11 cellular contexts compared by ENCODE assay signal in the genomic region with DNA sequence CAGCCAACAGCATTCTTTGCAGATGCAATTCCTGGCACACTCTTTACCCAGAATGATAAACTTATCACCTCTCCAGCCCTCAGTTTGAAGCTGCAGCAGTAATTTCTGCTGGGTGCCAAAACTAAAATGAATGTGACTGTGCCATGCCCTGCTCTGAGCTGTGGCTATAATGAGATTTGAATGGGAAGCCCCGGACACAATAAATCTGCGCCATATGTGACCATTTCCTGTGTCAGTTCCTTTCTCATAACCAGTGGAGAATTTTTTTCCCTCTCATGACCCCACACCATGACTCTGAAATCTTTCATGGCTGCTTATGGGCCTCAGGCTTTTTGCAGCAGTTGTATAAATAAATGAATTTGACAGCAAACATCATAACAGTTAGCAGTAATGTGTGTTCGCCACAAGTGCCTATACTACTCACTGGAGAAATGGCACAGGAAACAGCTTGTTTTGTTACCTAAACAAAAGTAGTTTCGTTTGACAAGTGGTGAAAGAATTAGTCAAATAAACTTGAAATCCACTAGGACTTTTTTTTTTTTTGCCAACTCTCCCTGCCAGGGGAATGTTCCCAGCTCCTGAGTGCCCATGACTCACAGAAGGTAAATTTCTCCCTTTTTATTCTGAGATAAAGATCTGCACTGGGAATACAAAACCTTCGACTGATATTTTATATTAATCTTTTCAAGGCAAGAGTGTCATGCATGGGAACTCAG.
DNase-seq lines count a peak whose midpoint lies in the region; ATAC-seq and TF ChIP-seq lines count a peak whose summit lies in the region.
"Had no signal": no experiment of that assay in that cellular context is flagged by ENCODE, and none has a peak within 500 bp of the region (broad histone marks: within the 10 kb centered on the region; RNA-seq: fewer than 3 reads in every experiment).

No MANE protein-coding gene starts in this region.

- no peak overlapping the region for H3K4me3 Mint-ChIP-seq in CD14-positive monocyte
- H3K4me3 Mint-ChIP-seq: WTC11 had no signal

- peaks cover 0 to 2% (median 0%) of the 10 kb centered on the region in 7 donors for H3K9me3 Mint-ChIP-seq in CD14-positive monocyte
- H3K9me3 Mint-ChIP-seq: WTC11 had no signal

- DNase-seq in Daoy (ENCODE audit: low read depth) (peak; percentile 7), dedifferentiated amniotic fluid mesenchymal stem cell (ENCODE audit: extremely low spot score) (peak; percentile 14), CD14-positive monocyte (ENCODE audit: low spot score) (no peak), KG1 (lab: John Stamatoyannopoulos, UW) (no peak), NCI-H187 (lab: John Stamatoyannopoulos, UW) (no peak)
- DNase-seq: adrenal gland had no signal

- ATAC-seq in GM21367 (IDR thresholded peaks at IDR 0.05; ENCODE audit: unreplicated experiment) (peak; percentile 47), HG03196 (IDR thresholded peaks at IDR 0.05; ENCODE audit: unreplicated experiment) (peak; percentile 78), HG03520 (IDR thresholded peaks at IDR 0.05; ENCODE audit: unreplicated experiment) (no peak)
- ATAC-seq: HCT116, WTC11 had no signal

- no peaks in the 10 kb centered on the region for H3K4me1 Mint-ChIP-seq in CD14-positive monocyte

- no peaks in the 10 kb centered on the region for H3K36me3 Mint-ChIP-seq in CD14-positive monocyte
- H3K36me3 Mint-ChIP-seq: WTC11 had no signal

- no peak for TF ChIP-seq CTCF in CD14-positive monocyte (IDR thresholded peaks at IDR 0.05)

- intact Hi-C loops in CD14-positive monocyte (cut with micrococcal nuclease): no loop called here

- H3K27ac Mint-ChIP-seq in CD14-positive monocyte: no peak overlapping the region

- H3K27me3 Mint-ChIP-seq in CD14-positive monocyte (ENCODE audit: low read depth in 3 of 3): no peaks in the 10 kb centered on the region

Comparison
In these comparisons a context has a peak if more than half of its experiments do, and no peak if none do; other contexts are left out.
1. DNase-seq: peak in Daoy (single experiment) and dedifferentiated amniotic fluid mesenchymal stem cell (single experiment); none in CD14-positive monocyte (single experiment), KG1 (single experiment) and NCI-H187 (0 of 2).